24 cellular contexts compared by ENCODE assay signal in genomic region chr22:32075997-32076725, GRCh38. TPM values are rescaled to one million over a fixed set of nuclear protein-coding genes. Genes with fewer than 3 reads are reported as not detected.
DNase-seq lines count a peak whose midpoint lies in the region; ATAC-seq, FAIRE-seq and TF ChIP-seq lines count a peak whose summit lies in the region.
"Had no signal": no experiment of that assay in that cellular context is flagged by ENCODE, and none has a peak within 500 bp of the region (broad histone marks: within the 10 kb centered on the region; RNA-seq: fewer than 3 reads in every experiment).

No MANE protein-coding gene starts in this region.

- DNase-seq in left ventricle myocardium inferior (no peak), right cardiac atrium (no peak), NCI-H526 (lab: John Stamatoyannopoulos, UW) (peak; percentile 11 to 51), hepatocyte (ENCODE audit: low spot score) (peak; percentile 48), small intestine (peak; percentile 83), RWPE1 (ENCODE audit: low spot score) (no peak), EL (no peak)
- DNase-seq: ACHN; BE2C; C1 segment of cervical spinal cord; CD4-positive, CD25-positive, alpha-beta regulatory T cell; CD8-positive, alpha-beta memory T cell; COR-L47; DMS 273 treated with DMSO at 0.1 percent for 48 hours; DMS53; DND-41; GM23248 had no signal

- peak overlapping the region; percentile 1 for H3K4me2 ChIP-seq in hepatocyte

- H3K9me3 ChIP-seq in left ventricle myocardium inferior (replicated peaks) (no peaks in the 10 kb centered on the region), right cardiac atrium (ENCODE audit: control insufficient read depth, low read length) (no peaks in the 10 kb centered on the region), hepatocyte (ENCODE audit: low read depth) (no peaks in the 10 kb centered on the region), small intestine (ENCODE audit: control insufficient read depth, low read depth) (no peaks in the 10 kb centered on the region)
- H3K9me3 ChIP-seq: BE2C, HAP-1 had no signal

- CTCF ChIA-PET in RWPE1 (lab: Yijun Ruan, JAX), result no interaction called here

- no peaks in the 10 kb centered on the region for H3K27me3 ChIP-seq in left ventricle myocardium inferior (ENCODE audit: low read depth)
- H3K27me3 ChIP-seq in right cardiac atrium (ENCODE audit: control insufficient read depth, insufficient read depth), result no peaks in the 10 kb centered on the region
- H3K27me3 ChIP-seq in hepatocyte, result no peaks in the 10 kb centered on the region
- H3K27me3 ChIP-seq in small intestine (ENCODE audit: control insufficient read depth in 2 of 2, insufficient read depth in 2 of 2, low read length in 2 of 2), result no peaks in the 10 kb centered on the region

- H3K4me3 ChIP-seq in left ventricle myocardium inferior, result peak overlapping the region; percentile 7
- H3K4me3 ChIP-seq in right cardiac atrium (ENCODE audit: low read length), result no peak overlapping the region
- H3K4me3 ChIP-seq in hepatocyte, result no peak overlapping the region
- H3K4me3 ChIP-seq in small intestine (ENCODE audit: low read depth in 1 of 2, low read length in 2 of 2), result no peak overlapping the region
- H3K4me3 ChIP-seq: GM23248, HAP-1 had no signal

- peak overlapping the region; percentile 48 for H3K27ac ChIP-seq in left ventricle myocardium inferior (replicated peaks)
- no peak overlapping the region for H3K27ac ChIP-seq in right cardiac atrium (ENCODE audit: low read length)
- H3K27ac ChIP-seq in hepatocyte, result peak overlapping the region; percentile 80
- peak overlapping the region; percentile 68 to 82 for H3K27ac ChIP-seq in small intestine (ENCODE audit: low read depth in 1 of 2, low read length in 1 of 2)
- H3K27ac ChIP-seq in RWPE1, result no peak overlapping the region
- H3K27ac ChIP-seq: GM23248, HL-60 had no signal

- H3K9me2 ChIP-seq in hepatocyte (replicated peaks; ENCODE audit: insufficient read depth), result no peaks in the 10 kb centered on the region

- intact Hi-C loops in left ventricle myocardium inferior (cut with micrococcal nuclease) (no loop called here), right cardiac atrium (cut with DNase I) (loop anchor here in 1 of 4 donors (5.0 kb wide), 1 partner anchor 99 kb away; no protein-coding TSS in a partner anchor)

- no peak for FAIRE-seq in small intestine (lab: Jason Lieb, UNC)
- FAIRE-seq: A204.1, G401.6, GM12891 had no signal

- no peaks in the 10 kb centered on the region for H4K20me1 ChIP-seq in hepatocyte (ENCODE audit: insufficient read depth, poor library complexity, severe bottlenecking)

- H3K4me1 ChIP-seq in left ventricle myocardium inferior (peaks cover 75% of the 10 kb centered on the region), right cardiac atrium (ENCODE audit: control insufficient read depth, insufficient read depth, low read length) (peaks cover 7% of the 10 kb centered on the region), hepatocyte (ENCODE audit: insufficient read depth) (peaks cover 32% of the 10 kb centered on the region), small intestine (ENCODE audit: control insufficient read depth in 2 of 2, insufficient read depth in 1 of 2, low read depth in 1 of 2, low read length in 1 of 2) (peaks cover 3 to 18% of the 10 kb centered on the region in 2 donors)
- H3K4me1 ChIP-seq: BE2C, HAP-1 had no signal

- H3K79me2 ChIP-seq in hepatocyte, result no peaks in the 10 kb centered on the region

- 68% methylated on average over 10 of the region's 10 CpGs for WGBS in right cardiac atrium
- 71% methylated on average over 10 of the region's 10 CpGs for WGBS in hepatocyte (ENCODE audit: low lambda C conversion rate, missing lambda C conversion rate)
- WGBS in small intestine, 3 donors, result 41 to 67% (median 50%) methylated on average over 10 of the region's 10 CpGs

- ATAC-seq in right cardiac atrium, result no peak

- POLR2A ChIA-PET in RWPE1 (lab: Yijun Ruan, JAX; ENCODE audit: low non-redundant PET), result no interaction called here

- H3K36me3 ChIP-seq in left ventricle myocardium inferior (peaks cover 21% of the 10 kb centered on the region), hepatocyte (replicated peaks; ENCODE audit: insufficient read depth, low read depth) (no peaks in the 10 kb centered on the region), small intestine (ENCODE audit: control insufficient read depth in 2 of 2, insufficient read depth in 2 of 2, low read length in 2 of 2) (peaks cover 0 to 5% of the 10 kb centered on the region in 2 donors)
- H3K36me3 ChIP-seq: BE2C, HAP-1 had no signal

- no peak overlapping the region for H2AFZ ChIP-seq in hepatocyte
- H2AFZ ChIP-seq: GM23248 had no signal

- TF ChIP-seq CTCF in left ventricle myocardium inferior (IDR thresholded peaks at IDR 0.05; ENCODE audit: borderline replicate concordance) (no peak), hepatocyte (IDR thresholded peaks at IDR 0.05; ENCODE audit: poor library complexity) (no peak), RWPE1 (conservative IDR thresholded peaks at IDR 0.05; ENCODE audit: low read depth) (no peak)

RNA-seq across cellular contexts. Expression of gene SLC5A1, which starts 33.1 kb away (rescaled TPM):
- total RNA-seq in left ventricle myocardium inferior, result 201 TPM
- total RNA-seq in right cardiac atrium, result 10 to 100 TPM; 52.7 to 98.2 (median 86.3) TPM
- polyA plus RNA-seq in right cardiac atrium, result 49.5 TPM
- 7.3 and 7.4 TPM in 2 replicates for total RNA-seq in hepatocyte
- 3.0 and 4.4 TPM in 2 replicates for polyA plus RNA-seq in hepatocyte
- polyA plus RNA-seq in small intestine, result 100 to 1,000 TPM; 222 to 364 (median 325) TPM
- total RNA-seq: CD4-positive, CD25-positive, alpha-beta regulatory T cell; CD8-positive, alpha-beta memory T cell; GM23248; H4; HT1080 had no signal
- polyA plus RNA-seq: CD4-positive, CD25-positive, alpha-beta regulatory T cell; CD8-positive, alpha-beta memory T cell; GM23248 had no signal

Comparison
In these comparisons a context has a peak if more than half of its experiments do, and no peak if none do; other contexts are left out.
1. H3K27ac ChIP-seq: peak in left ventricle myocardium inferior (single experiment), hepatocyte (single experiment) and small intestine (2 of 2); none in right cardiac atrium (single experiment) and RWPE1 (single experiment).
2. DNase-seq: peak in NCI-H526 (2 of 2), hepatocyte (single experiment) and small intestine (single experiment); none in left ventricle myocardium inferior (single experiment), right cardiac atrium (0 of 3), RWPE1 (single experiment) and EL (single experiment).